Comparison of ENCODE assay signal across 8 cellular contexts in the genomic region with DNA sequence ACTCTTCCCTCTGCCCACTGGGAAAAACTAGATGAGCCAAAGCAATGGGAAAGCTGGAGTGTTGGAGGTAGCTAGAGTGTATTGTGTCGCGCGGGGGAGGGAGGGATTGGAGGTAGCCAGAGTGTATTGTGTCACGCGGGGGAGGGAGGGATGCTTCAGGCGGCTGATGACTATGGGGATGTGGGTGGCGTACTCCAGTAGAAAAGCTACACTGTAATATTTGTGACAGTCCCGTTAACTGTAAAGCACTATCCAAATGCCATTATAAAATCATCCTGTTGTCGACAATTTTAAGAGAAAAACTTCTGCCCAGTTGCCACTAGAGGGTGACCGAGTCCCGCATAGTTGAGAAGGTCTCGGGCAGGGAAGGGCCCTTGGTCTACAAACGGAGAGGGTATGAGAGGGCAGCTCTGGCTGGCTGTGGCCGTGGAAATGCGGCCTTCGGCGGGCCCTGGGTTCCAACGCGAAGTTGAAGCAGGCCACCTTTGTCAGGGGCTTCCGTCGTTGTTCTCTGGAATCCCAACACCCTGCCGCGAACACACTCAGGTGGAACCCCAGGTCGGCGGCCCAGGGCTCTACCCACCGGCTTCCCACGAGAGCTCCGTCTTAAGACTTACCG. TPM values are rescaled to one million over a fixed set of nuclear protein-coding genes. Genes with fewer than 3 reads are reported as not detected.
DNase-seq lines count a peak whose midpoint lies in the region; ATAC-seq, FAIRE-seq and TF ChIP-seq lines count a peak whose summit lies in the region.

No MANE protein-coding gene starts in this region.

- no peak for TF ChIP-seq POLR2A in heart left ventricle (IDR thresholded peaks at IDR 0.05)

- peaks cover 27% of the 10 kb centered on the region for H3K27me3 Mint-ChIP-seq in activated naive CD8-positive, alpha-beta T cell treated with anti-CD3 and anti-CD28 coated beads for 36 hours

- peak; percentile 87 for DNase-seq in A673 (ENCODE audit: low spot score)
- DNase-seq in GM18507 (ENCODE audit: extremely low spot score, insufficient read length, low read depth), result peak; percentile 77
- peak; percentile 2 for DNase-seq in NCI-H1048 (lab: John Stamatoyannopoulos, UW)
- DNase-seq in SKM-1 treated with dmso at 0.1 percent for 144 hours (lab: John Stamatoyannopoulos, UW; ENCODE audit: unreplicated experiment), result peak; percentile 48
- peak; percentile 70 for DNase-seq in activated naive CD8-positive, alpha-beta T cell treated with anti-CD3 and anti-CD28 coated beads for 36 hours
- DNase-seq in heart left ventricle, result peak; percentile 68 to 80 (median 74)
- DNase-seq in pulmonary artery endothelial cell (ENCODE audit: low read depth, low spot score), result peak; percentile 39
- DNase-seq in aorta, result peak; percentile 84 to 87

- H3K27ac ChIP-seq in A673 (ENCODE audit: low read depth, low read length, poor library complexity, severe bottlenecking), result no peak overlapping the region
- no peak overlapping the region for H3K27ac ChIP-seq in heart left ventricle
- H3K27ac ChIP-seq in aorta (ENCODE audit: low read depth in 1 of 2, low read length in 2 of 2), result no peak overlapping the region

- POLR2A ChIA-PET in A673 (lab: Charles Lee; ENCODE audit: low non-redundant PET), result interaction anchor here (0.5 kb wide), 1 partner anchor 1870 kb away, joined by 4 read pairs; no protein-coding TSS in a partner anchor

- 27 to 36% (median 30%) methylated on average over 27 to 29 of the region's 29 CpGs for WGBS in heart left ventricle, 4 donors
- WGBS in aorta, 2 donors, result 32 to 34% methylated on average over 29 of the region's 29 CpGs

- CTCF ChIA-PET in A673 (lab: Charles Lee), result interaction anchor here (0.6 to 3.3 kb wide), 15 partner anchors 8 to 1924 kb away, joined by 3 to 18 read pairs (median 4); a partner anchor contains a TSS

- peak; percentile 81 for TF ChIP-seq CTCF in A673 (conservative IDR thresholded peaks at IDR 0.05; ENCODE audit: low read depth, low read length)
- peak; percentile 66 to 83 (median 77) for TF ChIP-seq CTCF in heart left ventricle (IDR thresholded peaks at IDR 0.05)

- H3K27ac Mint-ChIP-seq in activated naive CD8-positive, alpha-beta T cell treated with anti-CD3 and anti-CD28 coated beads for 36 hours, result no peak overlapping the region

- BruUV-seq in A673 (replicated peaks; lab: Mats Ljungman, UMichigan), result no TSS peak

- no peaks in the 10 kb centered on the region for H3K9me3 Mint-ChIP-seq in activated naive CD8-positive, alpha-beta T cell treated with anti-CD3 and anti-CD28 coated beads for 36 hours

- no peaks in the 10 kb centered on the region for H3K4me1 Mint-ChIP-seq in activated naive CD8-positive, alpha-beta T cell treated with anti-CD3 and anti-CD28 coated beads for 36 hours

- H3K27me3 ChIP-seq in A673 (replicated peaks; ENCODE audit: insufficient read depth, low read depth, low read length, poor library complexity) (no peaks in the 10 kb centered on the region), heart left ventricle (peaks cover 0 to 12% (median 0%) of the 10 kb centered on the region in 9 donors), aorta (ENCODE audit: control insufficient read depth in 1 of 2, insufficient read depth in 2 of 2, low read length in 1 of 2) (no peaks in the 10 kb centered on the region)

- H3K36me3 ChIP-seq in A673 (ENCODE audit: insufficient read depth, low read length, poor library complexity, severe bottlenecking) (no peaks in the 10 kb centered on the region), heart left ventricle (no peaks in the 10 kb centered on the region), aorta (ENCODE audit: control insufficient read depth in 1 of 2, insufficient read depth in 2 of 2, low read length in 1 of 2) (no peaks in the 10 kb centered on the region)

- H3K36me3 Mint-ChIP-seq in activated naive CD8-positive, alpha-beta T cell treated with anti-CD3 and anti-CD28 coated beads for 36 hours, result no peaks in the 10 kb centered on the region

- FAIRE-seq in GM18507 (lab: Jason Lieb, UNC), result peak; percentile 63

- no peaks in the 10 kb centered on the region for H3K9me3 ChIP-seq in A673 (ENCODE audit: low read depth, low read length, poor library complexity, severe bottlenecking)
- no peaks in the 10 kb centered on the region for H3K9me3 ChIP-seq in heart left ventricle
- no peaks in the 10 kb centered on the region for H3K9me3 ChIP-seq in aorta (ENCODE audit: control insufficient read depth, low read length)

- no peaks in the 10 kb centered on the region for H3K4me1 ChIP-seq in A673 (ENCODE audit: insufficient read depth, low read length, poor library complexity, severe bottlenecking)
- H3K4me1 ChIP-seq in heart left ventricle, result peaks cover 0 to 12% (median 5%) of the 10 kb centered on the region in 12 donors
- no peaks in the 10 kb centered on the region for H3K4me1 ChIP-seq in aorta (ENCODE audit: control insufficient read depth in 1 of 2, insufficient read depth in 2 of 2, low read length in 2 of 2)

- H3K4me3 Mint-ChIP-seq in activated naive CD8-positive, alpha-beta T cell treated with anti-CD3 and anti-CD28 coated beads for 36 hours, result no peak overlapping the region

- intact Hi-C loops in A673 (cut with micrococcal nuclease; ENCODE audit: unreplicated experiment) (loop anchor here (1.0 to 2.0 kb wide), 3 partner anchors 144 to 278 kb away; no protein-coding TSS in a partner anchor), heart left ventricle (cut with DNase I) (loop anchor here (1.0 to 10.0 kb wide), 11 partner anchors 55 to 280 kb away; a partner anchor contains a TSS), aorta (cut with DNase I) (loop anchor here (2.0 to 10.0 kb wide), 3 partner anchors 142 to 278 kb away; a partner anchor contains a TSS)

- no peak overlapping the region for H3K4me3 ChIP-seq in A673 (ENCODE audit: low read depth, low read length, poor library complexity, severe bottlenecking)
- no peak overlapping the region for H3K4me3 ChIP-seq in heart left ventricle
- H3K4me3 ChIP-seq in aorta (ENCODE audit: low read length in 2 of 2), result no peak overlapping the region

- peak; percentile 73 to 92 (median 85) for ATAC-seq in heart left ventricle
- peak; percentile 72 for ATAC-seq in aorta (ENCODE audit: low FRiP score)

RNA-seq across cellular contexts. Expression of a gene that starts 15.1 kb away (rescaled TPM):
- total RNA-seq in A673 (2021), result 3.7 and 6.8 TPM in 2 replicates
- total RNA-seq in activated naive CD8-positive, alpha-beta T cell treated with anti-CD3 and anti-CD28 coated beads for 36 hours, result 1 to 10 TPM; 4.1 to 4.2 TPM
- total RNA-seq in heart left ventricle, result 1 to 10 TPM in 2 of 9 donors, under 1 TPM in 3, not detected in 4; 0.30 to 2.6 (median 0.90) TPM
- under 1 TPM; 0.76 to 0.87 TPM for polyA plus RNA-seq in heart left ventricle
- total RNA-seq in pulmonary artery endothelial cell, result 10.4 and 11.9 TPM in 2 replicates
- 1 to 10 TPM; 1.3 to 1.9 TPM for total RNA-seq in aorta
- 1 to 10 TPM in 1 of 2 donors, under 1 TPM in 1; 0.87 to 5.3 TPM for polyA plus RNA-seq in aorta

Comparison
In these comparisons a context has a peak if more than half of its experiments do, and no peak if none do; other contexts are left out.
1. DNase-seq: peak in every context shown above with its lines; median percentile 87 in A673; 86 in aorta; 77 in GM18507; 74 in heart left ventricle; 70 in activated naive CD8-positive, alpha-beta T cell treated with anti-CD3 and anti-CD28 coated beads for 36 hours; 48 in SKM-1 treated with dmso at 0.1 percent for 144 hours; 39 in pulmonary artery endothelial cell; 2 in NCI-H1048.